ENCODE assay signal across 1 cellular context in genomic region chr7:45593877-45594276, GRCh38.
TF ChIP-seq lines count a peak whose summit lies in the region.

No MANE protein-coding gene starts in this region.

TF ChIP-seq in H1, 55 proteins besides CTCF, POLR2A, EP300 and RAD21:
- TF ChIP-seq GABPA (IDR thresholded peaks at IDR 0.05; ENCODE audit: borderline replicate concordance, insufficient read depth, low read length): no peak
- TF ChIP-seq ASH2L (IDR thresholded peaks at IDR 0.05; ENCODE audit: low read length): no peak
TF ChIP-seq in H1: peak in this region for 0.
